ENCODE assay signal across 10 cellular contexts in the genomic region with DNA sequence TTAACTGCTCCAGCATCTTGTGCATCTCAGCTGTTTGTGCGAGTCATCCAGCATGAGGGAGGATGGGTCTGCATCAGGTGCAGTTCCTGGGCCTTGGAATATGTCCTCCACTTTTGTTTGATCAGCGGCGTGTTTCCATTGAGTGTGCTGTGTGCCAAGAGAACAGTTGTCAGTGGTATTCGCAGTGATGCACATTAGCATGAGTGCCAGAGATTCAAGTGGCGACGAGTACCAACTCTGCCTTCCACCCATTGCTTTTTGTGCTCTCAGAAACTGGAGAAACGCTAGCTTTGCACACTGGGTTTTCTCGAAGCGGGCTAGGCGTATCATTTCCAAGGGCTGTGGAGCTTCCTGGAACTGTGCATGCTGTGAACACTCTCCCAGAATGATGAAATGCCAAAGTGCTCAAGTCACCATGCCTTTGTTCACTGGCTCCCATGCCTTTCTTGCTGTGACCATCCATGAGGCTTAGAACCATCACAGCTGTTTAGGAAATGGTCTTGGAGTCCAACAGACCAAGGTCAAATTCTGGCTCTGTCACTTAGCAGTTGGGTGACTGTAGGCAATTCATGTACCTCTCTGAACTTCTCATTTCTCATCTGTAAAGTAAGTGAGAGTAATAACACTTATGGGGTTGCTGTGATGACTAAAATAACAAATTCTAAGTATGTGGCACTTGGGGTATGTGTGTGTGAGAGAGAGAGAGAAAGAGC. TPM values are rescaled to one million over a fixed set of nuclear protein-coding genes. Genes with fewer than 3 reads are reported as not detected.
DNase-seq lines count a peak whose midpoint lies in the region; ATAC-seq and TF ChIP-seq lines count a peak whose summit lies in the region.
"Had no signal": no experiment of that assay in that cellular context is flagged by ENCODE, and none has a peak within 500 bp of the region (broad histone marks: within the 10 kb centered on the region; RNA-seq: fewer than 3 reads in every experiment).

No MANE protein-coding gene starts in this region.

- intact Hi-C loops in activated CD8-positive, alpha-beta T cell treated with anti-CD3 and anti-CD28 coated beads for 36 hours (cut with micrococcal nuclease), result no loop called here
- intact Hi-C loops in prostate gland (cut with DNase I) (no loop called here), left colon (cut with DNase I, micrococcal nuclease) (no loop called here)

- no peaks in the 10 kb centered on the region for H3K27me3 Mint-ChIP-seq in activated CD8-positive, alpha-beta T cell treated with anti-CD3 and anti-CD28 coated beads for 36 hours
- no peaks in the 10 kb centered on the region for H3K27me3 Mint-ChIP-seq in activated CD8-positive, alpha-beta T cell treated with anti-CD3 and anti-CD28 coated beads, Interleukin-2, amount 10 ng/mL, durations not matched to agents 7 days and 5 days (ENCODE audit: low read depth)
- H3K27me3 Mint-ChIP-seq: CD4-positive, CD25-positive, alpha-beta regulatory T cell had no signal

- no peak for TF ChIP-seq POLR2A in prostate gland (IDR thresholded peaks at IDR 0.05)

- 42% methylated on average over 10 of the region's 10 CpGs for WGBS in prostate gland

- peak; percentile 55 for ATAC-seq in activated CD8-positive, alpha-beta T cell treated with anti-CD3 and anti-CD28 coated beads for 36 hours
- ATAC-seq in activated CD8-positive, alpha-beta T cell treated with anti-CD3 and anti-CD28 coated beads, Interleukin-2, amount 10 ng/mL, durations not matched to agents 7 days and 5 days, result no peak
- ATAC-seq in HG03280 (IDR thresholded peaks at IDR 0.05; ENCODE audit: unreplicated experiment) (peak; percentile 63), thoracic aorta (ENCODE audit: insufficient number of reproducible peaks, low FRiP score, low read depth) (peak; percentile 81), left colon (no peak)

- H3K4me1 ChIP-seq in thoracic aorta (ENCODE audit: control insufficient read depth in 1 of 2, low read depth in 2 of 2), result peaks cover 24 to 62% of the 10 kb centered on the region in 2 donors
- peaks cover 5% of the 10 kb centered on the region for H3K4me1 ChIP-seq in prostate gland (replicated peaks)

- H3K27ac Mint-ChIP-seq in activated CD8-positive, alpha-beta T cell treated with anti-CD3 and anti-CD28 coated beads for 36 hours, result no peak overlapping the region
- no peak overlapping the region for H3K27ac Mint-ChIP-seq in activated CD8-positive, alpha-beta T cell treated with anti-CD3 and anti-CD28 coated beads, Interleukin-2, amount 10 ng/mL, durations not matched to agents 7 days and 5 days

- CTCF ChIA-PET in activated CD8-positive, alpha-beta T cell treated with anti-CD3 and anti-CD28 coated beads for 36 hours (lab: Charles Lee), result interaction anchor here (0.9 to 3.3 kb wide), 3 partner anchors 20 to 104 kb away, joined by 3 to 16 read pairs (median 3); no protein-coding TSS in a partner anchor
- CTCF ChIA-PET in activated CD8-positive, alpha-beta T cell treated with anti-CD3 and anti-CD28 coated beads, Interleukin-2, amount 10 ng/mL, durations not matched to agents 7 days and 5 days (lab: Charles Lee), result interaction anchor here (4.6 kb wide), 1 partner anchor 19 kb away, joined by 19 read pairs; a partner anchor contains a TSS

- no peak for TF ChIP-seq CTCF in activated CD8-positive, alpha-beta T cell treated with anti-CD3 and anti-CD28 coated beads for 36 hours (IDR thresholded peaks at IDR 0.05)
- no peak for TF ChIP-seq CTCF in coronary artery (IDR thresholded peaks at IDR 0.05)
- no peak for TF ChIP-seq CTCF in thoracic aorta (IDR thresholded peaks at IDR 0.05)
- TF ChIP-seq CTCF in prostate gland (IDR thresholded peaks at IDR 0.05), result no peak

- no peak for DNase-seq in activated CD8-positive, alpha-beta T cell treated with anti-CD3 and anti-CD28 coated beads for 36 hours
- DNase-seq in activated CD8-positive, alpha-beta T cell treated with anti-CD3 and anti-CD28 coated beads, Interleukin-2, amount 10 ng/mL, durations not matched to agents 7 days and 5 days, result no peak
- DNase-seq in coronary artery (ENCODE audit: low spot score), result no peak
- no peak for DNase-seq in thoracic aorta (ENCODE audit: low spot score)
- DNase-seq in prostate gland (ENCODE audit: low spot score), result no peak
- DNase-seq in activated CD4-positive, alpha-beta T cell treated with anti-CD3 and anti-CD28 coated beads, Interleukin-2, amount 50 U/mL, for 48 hours, result no peak
- DNase-seq in left colon, result no peak
- DNase-seq: CD4-positive, CD25-positive, alpha-beta regulatory T cell had no signal

- peak overlapping the region; percentile 30 to 75 for H3K27ac ChIP-seq in coronary artery
- H3K27ac ChIP-seq in thoracic aorta, result peak overlapping the region; percentile 62 to 66
- H3K27ac ChIP-seq in prostate gland, result no peak overlapping the region

- peaks cover 5% of the 10 kb centered on the region for H3K36me3 Mint-ChIP-seq in activated CD8-positive, alpha-beta T cell treated with anti-CD3 and anti-CD28 coated beads for 36 hours (ENCODE audit: low read depth)
- no peaks in the 10 kb centered on the region for H3K36me3 Mint-ChIP-seq in activated CD8-positive, alpha-beta T cell treated with anti-CD3 and anti-CD28 coated beads, Interleukin-2, amount 10 ng/mL, durations not matched to agents 7 days and 5 days (ENCODE audit: low read depth)

- no peak overlapping the region for H3K4me3 Mint-ChIP-seq in activated CD8-positive, alpha-beta T cell treated with anti-CD3 and anti-CD28 coated beads for 36 hours
- H3K4me3 Mint-ChIP-seq in activated CD8-positive, alpha-beta T cell treated with anti-CD3 and anti-CD28 coated beads, Interleukin-2, amount 10 ng/mL, durations not matched to agents 7 days and 5 days, result no peak overlapping the region
- H3K4me3 Mint-ChIP-seq: neural crest cell had no signal

- H3K9me3 Mint-ChIP-seq in activated CD8-positive, alpha-beta T cell treated with anti-CD3 and anti-CD28 coated beads for 36 hours, result no peaks in the 10 kb centered on the region
- H3K9me3 Mint-ChIP-seq in activated CD8-positive, alpha-beta T cell treated with anti-CD3 and anti-CD28 coated beads, Interleukin-2, amount 10 ng/mL, durations not matched to agents 7 days and 5 days (ENCODE audit: insufficient read depth), result no peaks in the 10 kb centered on the region
- H3K9me3 Mint-ChIP-seq: CD4-positive, CD25-positive, alpha-beta regulatory T cell had no signal

- POLR2A ChIA-PET in activated CD8-positive, alpha-beta T cell treated with anti-CD3 and anti-CD28 coated beads for 36 hours (lab: Charles Lee), result interaction anchor here (0.5 to 1.6 kb wide), 4 partner anchors 8 to 182 kb away, joined by 3 to 4 read pairs (median 3); no protein-coding TSS in a partner anchor
- POLR2A ChIA-PET in activated CD8-positive, alpha-beta T cell treated with anti-CD3 and anti-CD28 coated beads, Interleukin-2, amount 10 ng/mL, durations not matched to agents 7 days and 5 days (lab: Charles Lee), result interaction anchor here (0.9 kb wide), 1 partner anchor 9 kb away, joined by 3 read pairs; no protein-coding TSS in a partner anchor

- H3K36me3 ChIP-seq in thoracic aorta, result no peaks in the 10 kb centered on the region
- H3K36me3 ChIP-seq in prostate gland, result no peaks in the 10 kb centered on the region

- H3K4me1 Mint-ChIP-seq in activated CD8-positive, alpha-beta T cell treated with anti-CD3 and anti-CD28 coated beads for 36 hours (ENCODE audit: low read depth), result peaks cover 36% of the 10 kb centered on the region
- H3K4me1 Mint-ChIP-seq in activated CD8-positive, alpha-beta T cell treated with anti-CD3 and anti-CD28 coated beads, Interleukin-2, amount 10 ng/mL, durations not matched to agents 7 days and 5 days (ENCODE audit: low read depth), result peaks cover 8% of the 10 kb centered on the region

- H3K4me3 ChIP-seq in coronary artery, result no peak overlapping the region
- H3K4me3 ChIP-seq in thoracic aorta, result peak overlapping the region; percentile 17
- H3K4me3 ChIP-seq in prostate gland, result no peak overlapping the region

- H3K27me3 ChIP-seq in thoracic aorta (replicated peaks; ENCODE audit: insufficient read depth) (no peaks in the 10 kb centered on the region), prostate gland (replicated peaks; ENCODE audit: insufficient read depth) (no peaks in the 10 kb centered on the region)

- no peaks in the 10 kb centered on the region for H3K9me3 ChIP-seq in thoracic aorta
- no peaks in the 10 kb centered on the region for H3K9me3 ChIP-seq in prostate gland

RNA-seq across cellular contexts. Expression of a gene that starts 18.4 kb away (rescaled TPM):
- total RNA-seq in activated CD8-positive, alpha-beta T cell treated with anti-CD3 and anti-CD28 coated beads for 36 hours, result 10 to 100 TPM; 15.5 to 17.1 TPM
- total RNA-seq in activated CD8-positive, alpha-beta T cell treated with anti-CD3 and anti-CD28 coated beads, Interleukin-2, amount 10 ng/mL, durations not matched to agents 7 days and 5 days, result 10 to 100 TPM; 15.3 to 18.0 TPM
- total RNA-seq in thoracic aorta (10 to 100 TPM; 29.4 to 38.9 TPM), prostate gland (10 to 100 TPM; 14.8 to 17.2 TPM), left colon (10 to 100 TPM; 13.9 to 17.9 TPM)

Comparison
In these comparisons a context has a peak if more than half of its experiments do, and no peak if none do; other contexts are left out.
1. ATAC-seq: peak in activated CD8-positive, alpha-beta T cell treated with anti-CD3 and anti-CD28 coated beads for 36 hours (single experiment), HG03280 (single experiment) and thoracic aorta (single experiment); none in activated CD8-positive, alpha-beta T cell treated with anti-CD3 and anti-CD28 coated beads, Interleukin-2, amount 10 ng/mL, durations not matched to agents 7 days and 5 days (single experiment) and left colon (single experiment).
2. H3K27ac ChIP-seq: peak in coronary artery (2 of 2) and thoracic aorta (2 of 2); none in prostate gland (0 of 2).